In the genomic region with DNA sequence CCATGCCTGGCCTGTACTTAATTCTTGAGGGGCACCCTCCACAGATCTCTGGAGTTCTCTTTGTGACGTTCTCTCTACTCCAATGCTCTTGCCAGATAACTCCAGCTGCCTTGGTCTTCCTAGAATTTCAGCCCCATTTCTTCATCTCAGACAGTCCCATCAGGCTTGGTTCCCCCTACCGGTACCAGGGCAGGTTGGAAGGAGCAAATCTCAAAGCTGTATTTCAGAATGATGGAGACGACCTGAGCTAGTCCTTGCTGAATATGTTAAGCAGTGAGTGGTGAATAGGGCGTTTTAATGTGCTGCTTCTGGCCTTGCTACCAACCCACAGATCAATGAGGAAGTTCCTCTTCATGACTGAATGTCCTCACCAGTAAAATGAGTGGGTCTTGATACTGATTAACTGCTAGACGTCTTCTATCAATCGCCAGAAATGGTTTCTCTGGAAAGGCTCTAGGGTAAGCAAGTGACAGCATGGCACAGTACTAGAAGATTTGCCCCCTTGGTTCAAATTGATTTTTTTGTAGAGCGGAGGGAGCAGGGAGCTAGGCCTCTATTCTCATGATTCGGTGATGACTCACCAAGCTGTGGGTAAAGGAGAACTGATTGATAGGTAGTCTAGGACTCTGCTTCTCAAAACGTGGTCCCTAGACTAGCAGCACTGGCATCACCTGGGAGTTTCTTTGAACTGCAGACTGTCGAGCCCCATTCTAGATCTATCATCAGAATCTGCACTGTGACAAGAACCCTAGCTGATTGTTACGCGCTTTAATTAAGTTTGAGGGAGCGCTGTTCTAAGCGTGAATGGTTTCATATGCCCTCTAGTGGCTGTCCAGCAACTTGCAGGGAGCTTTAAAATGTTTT, we compare ENCODE assay signal across 8 cellular contexts.
DNase-seq lines count a peak whose midpoint lies in the region; ATAC-seq and TF ChIP-seq lines count a peak whose summit lies in the region.

No MANE protein-coding gene starts in this region.

- peaks cover 1% of the 10 kb centered on the region for H3K4me1 ChIP-seq in NT2/D1 (ENCODE audit: insufficient read depth, insufficient read length)
- no peaks in the 10 kb centered on the region for H3K4me1 ChIP-seq in neural progenitor cell

- peaks cover 6% of the 10 kb centered on the region for H3K9me3 Mint-ChIP-seq in neural progenitor cell
- H3K9me3 Mint-ChIP-seq in type B pancreatic cell = peaks cover 5% of the 10 kb centered on the region

- H3K4me3 Mint-ChIP-seq in neural progenitor cell = no peak overlapping the region
- no peak overlapping the region for H3K4me3 Mint-ChIP-seq in type B pancreatic cell

- peak; percentile 70 for ATAC-seq in HG02759 (IDR thresholded peaks at IDR 0.05; ENCODE audit: unreplicated experiment)

- TF ChIP-seq CTCF in fibroblast of pulmonary artery (IDR thresholded peaks at IDR 0.05; ENCODE audit: low read length, missing control alignments) = peak; percentile 97
- TF ChIP-seq CTCF in neural progenitor cell (IDR thresholded peaks at IDR 0.05) = peak; percentile 97
- peak; percentile 96 for TF ChIP-seq CTCF in type B pancreatic cell (conservative IDR thresholded peaks at IDR 0.05)

- H3K27ac ChIP-seq in neural progenitor cell = no peak overlapping the region

- H3K27me3 ChIP-seq in NT2/D1 (ENCODE audit: insufficient read depth, insufficient read length) (no peaks in the 10 kb centered on the region), neural progenitor cell (no peaks in the 10 kb centered on the region)

- no peak overlapping the region for H2AFZ ChIP-seq in neural progenitor cell (replicated peaks)

- H3K9ac ChIP-seq in NT2/D1 (ENCODE audit: insufficient read length, low read depth) = no peak overlapping the region
- H3K9ac ChIP-seq in neural progenitor cell = no peak overlapping the region

- peak; percentile 55 for DNase-seq in DMS 273 (lab: John Stamatoyannopoulos, UW; ENCODE audit: unreplicated experiment)
- no peak for DNase-seq in DMS 273 treated with DMSO at 0.1 percent for 48 hours (lab: John Stamatoyannopoulos, UW)
- DNase-seq in NT2/D1 (ENCODE audit: low read depth, low spot score) = peak; percentile 30
- peak; percentile 12 for DNase-seq in activated T-cell treated with anti-CD3 and anti-CD28 coated beads for 1 hour (ENCODE audit: low read depth)
- peak; percentile 70 for DNase-seq in fibroblast of pulmonary artery (ENCODE audit: low read depth)
- peak; percentile 72 for DNase-seq in neural progenitor cell (ENCODE audit: low spot score)
- no peak for DNase-seq in type B pancreatic cell (ENCODE audit: extremely low spot score, unreplicated experiment)

- no peak overlapping the region for H3K27ac Mint-ChIP-seq in neural progenitor cell
- H3K27ac Mint-ChIP-seq in type B pancreatic cell = no peak overlapping the region

- H3K27me3 Mint-ChIP-seq in neural progenitor cell (ENCODE audit: insufficient read depth, low read depth) (no peaks in the 10 kb centered on the region), type B pancreatic cell (no peaks in the 10 kb centered on the region)

- H3K36me3 Mint-ChIP-seq in neural progenitor cell (peaks cover 17% of the 10 kb centered on the region), type B pancreatic cell (peaks cover 23% of the 10 kb centered on the region)

- H3K4me1 Mint-ChIP-seq in neural progenitor cell (no peaks in the 10 kb centered on the region), type B pancreatic cell (ENCODE audit: unreplicated experiment) (peaks cover 10% of the 10 kb centered on the region)

- H3K36me3 ChIP-seq in NT2/D1 (ENCODE audit: insufficient read depth, insufficient read length, low read length) (peaks cover 29% of the 10 kb centered on the region), neural progenitor cell (no peaks in the 10 kb centered on the region)

- no peaks in the 10 kb centered on the region for H3K79me2 ChIP-seq in neural progenitor cell (ENCODE audit: low read depth)

- H3K9me3 ChIP-seq in NT2/D1 (ENCODE audit: insufficient read depth, low read length) (no peaks in the 10 kb centered on the region), neural progenitor cell (ENCODE audit: low read depth) (no peaks in the 10 kb centered on the region)

- no peaks in the 10 kb centered on the region for H3F3A ChIP-seq in neural progenitor cell (ENCODE audit: low read depth)

- H3K4me3 ChIP-seq in NT2/D1 (ENCODE audit: insufficient read length, low read depth) (no peak overlapping the region), fibroblast of pulmonary artery (replicated peaks; ENCODE audit: low read depth, low read length) (no peak overlapping the region), neural progenitor cell (no peak overlapping the region)

- H4K20me1 ChIP-seq in neural progenitor cell (ENCODE audit: low read depth) = no peaks in the 10 kb centered on the region

- H3K4me2 ChIP-seq in neural progenitor cell = no peak overlapping the region

Comparison
In these comparisons a context has a peak if more than half of its experiments do, and no peak if none do; other contexts are left out.
1. DNase-seq: peak in DMS 273 (single experiment), NT2/D1 (single experiment), activated T-cell treated with anti-CD3 and anti-CD28 coated beads for 1 hour (single experiment), fibroblast of pulmonary artery (single experiment) and neural progenitor cell (single experiment); none in DMS 273 treated with DMSO at 0.1 percent for 48 hours (single experiment) and type B pancreatic cell (single experiment).
2. Peak in every context shown above with its lines, with median percentiles within 50 percentile points of each other: CTCF ChIP-seq.